ENCODE assay signal across 20 cellular contexts in the genomic region with DNA sequence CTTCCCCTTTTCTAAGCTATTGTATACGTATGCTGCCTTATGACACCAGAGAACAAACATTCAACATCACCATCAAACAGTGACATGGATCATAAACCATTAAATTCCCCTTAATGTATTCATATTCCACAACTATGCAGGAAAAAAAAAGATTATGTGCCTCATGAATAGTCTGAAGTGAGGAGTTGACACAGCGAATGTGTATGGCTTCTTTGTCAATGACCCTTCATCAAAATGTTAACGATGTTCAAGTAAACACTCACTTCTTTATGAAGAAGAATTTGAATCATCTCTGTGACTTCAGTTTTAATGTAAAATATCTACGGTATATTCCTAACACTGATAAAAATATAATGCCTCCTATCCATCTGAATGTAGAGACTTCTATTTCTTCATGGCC. TPM values are rescaled to one million over a fixed set of nuclear protein-coding genes. Genes with fewer than 3 reads are reported as not detected.
DNase-seq lines count a peak whose midpoint lies in the region; ATAC-seq and TF ChIP-seq lines count a peak whose summit lies in the region.
"Had no signal": no experiment of that assay in that cellular context is flagged by ENCODE, and none has a peak within 500 bp of the region (broad histone marks: within the 10 kb centered on the region; RNA-seq: fewer than 3 reads in every experiment).

No MANE protein-coding gene starts in this region.

- WGBS in suprapubic skin = 95% methylated on average over 4 of the region's 4 CpGs

- H3K36me3 ChIP-seq in mucosa of descending colon (ENCODE audit: low read depth) = no peaks in the 10 kb centered on the region
- H3K36me3 ChIP-seq in suprapubic skin = peaks cover 5% of the 10 kb centered on the region
- H3K36me3 ChIP-seq: Peyer's patch had no signal

- no peak overlapping the region for H3K27ac ChIP-seq in suprapubic skin
- H3K27ac ChIP-seq: 22Rv1, C4-2B, Peyer's patch had no signal

- intact Hi-C loops in mucosa of descending colon (cut with DNase I, micrococcal nuclease) = no loop called here

- no peak for TF ChIP-seq CTCF in mucosa of descending colon (IDR thresholded peaks at IDR 0.05)
- TF ChIP-seq CTCF in suprapubic skin (IDR thresholded peaks at IDR 0.05) = no peak

- ATAC-seq in mucosa of descending colon = peak; percentile 24
- ATAC-seq: GM12878 had no signal

- no peaks in the 10 kb centered on the region for H3K27me3 ChIP-seq in suprapubic skin
- H3K27me3 ChIP-seq: Peyer's patch had no signal

- TF ChIP-seq POLR2A in suprapubic skin (IDR thresholded peaks at IDR 0.05) = no peak

- H3K4me3 ChIP-seq in mucosa of descending colon = no peak overlapping the region
- H3K4me3 ChIP-seq in suprapubic skin = no peak overlapping the region
- H3K4me3 ChIP-seq: GM12878, Peyer's patch had no signal

- H3K4me1 ChIP-seq in mucosa of descending colon (ENCODE audit: low read depth) (no peaks in the 10 kb centered on the region), suprapubic skin (no peaks in the 10 kb centered on the region)
- H3K4me1 ChIP-seq: Peyer's patch had no signal

- no peaks in the 10 kb centered on the region for H3K9me3 ChIP-seq in mucosa of descending colon
- no peaks in the 10 kb centered on the region for H3K9me3 ChIP-seq in suprapubic skin
- H3K9me3 ChIP-seq: Peyer's patch, SK-N-SH had no signal

- TF ChIP-seq EP300 in suprapubic skin (IDR thresholded peaks at IDR 0.05) = no peak

- DNase-seq in DMS53 (lab: John Stamatoyannopoulos, UW) = peak; percentile 20
- DNase-seq in DMS53 treated with DMSO at 0.1 percent for 48 hours (lab: John Stamatoyannopoulos, UW; ENCODE audit: unreplicated experiment) = no peak
- peak; percentile 24 for DNase-seq in NCI-H345 (lab: John Stamatoyannopoulos, UW)
- no peak for DNase-seq in NCI-H345 treated with DMSO at 0.1 percent for 48 hours (lab: John Stamatoyannopoulos, UW; ENCODE audit: unreplicated experiment)
- DNase-seq in NCI-H69 (lab: John Stamatoyannopoulos, UW) = peak; percentile 68
- DNase-seq in mucosa of descending colon = no peak
- DNase-seq in GOT3 (lab: John Stamatoyannopoulos, UW) = no peak
- DNase-seq in suprapubic skin (ENCODE audit: low spot score in 2 of 2) = no peak
- DNase-seq: AML-193; DMS 273 treated with DMSO at 0.1 percent for 48 hours; EL; KBM-7; NCI-H1694; NCI-H510A treated with DMSO at 0.1 percent for 48 hours; NK-92 treated with Interleukin-12 subunit alpha and Interleukin-12 subunit beta, amount 100 ng/mL, for 24 hours; Peyer's patch had no signal

RNA-seq across cellular contexts. Expression of gene SMAD9, which starts 44.6 kb away (rescaled TPM):
- total RNA-seq in mucosa of descending colon = 10 to 100 TPM in 2 of 3 donors, 1 to 10 TPM in 1; 9.0 to 21.6 (median 16.2) TPM
- total RNA-seq in suprapubic skin = 1 to 10 TPM in 3 of 4 donors, under 1 TPM in 1; 0.98 to 4.1 (median 2.1) TPM
- total RNA-seq: GM12878 had no signal

RNA-seq across cellular contexts. Expression of gene RFXAP, which starts 56.4 kb away (rescaled TPM):
- total RNA-seq in mucosa of descending colon (1 to 10 TPM; 5.0 to 6.3 (median 5.9) TPM), suprapubic skin (1 to 10 TPM; 1.8 to 4.7 (median 2.2) TPM)

Comparison
In these comparisons a context has a peak if more than half of its experiments do, and no peak if none do; other contexts are left out.
1. DNase-seq: peak in DMS53 (single experiment), NCI-H345 (single experiment) and NCI-H69 (single experiment); none in DMS53 treated with DMSO at 0.1 percent for 48 hours (single experiment), NCI-H345 treated with DMSO at 0.1 percent for 48 hours (single experiment), mucosa of descending colon (0 of 3), GOT3 (single experiment) and suprapubic skin (0 of 2).